In the genomic region with DNA sequence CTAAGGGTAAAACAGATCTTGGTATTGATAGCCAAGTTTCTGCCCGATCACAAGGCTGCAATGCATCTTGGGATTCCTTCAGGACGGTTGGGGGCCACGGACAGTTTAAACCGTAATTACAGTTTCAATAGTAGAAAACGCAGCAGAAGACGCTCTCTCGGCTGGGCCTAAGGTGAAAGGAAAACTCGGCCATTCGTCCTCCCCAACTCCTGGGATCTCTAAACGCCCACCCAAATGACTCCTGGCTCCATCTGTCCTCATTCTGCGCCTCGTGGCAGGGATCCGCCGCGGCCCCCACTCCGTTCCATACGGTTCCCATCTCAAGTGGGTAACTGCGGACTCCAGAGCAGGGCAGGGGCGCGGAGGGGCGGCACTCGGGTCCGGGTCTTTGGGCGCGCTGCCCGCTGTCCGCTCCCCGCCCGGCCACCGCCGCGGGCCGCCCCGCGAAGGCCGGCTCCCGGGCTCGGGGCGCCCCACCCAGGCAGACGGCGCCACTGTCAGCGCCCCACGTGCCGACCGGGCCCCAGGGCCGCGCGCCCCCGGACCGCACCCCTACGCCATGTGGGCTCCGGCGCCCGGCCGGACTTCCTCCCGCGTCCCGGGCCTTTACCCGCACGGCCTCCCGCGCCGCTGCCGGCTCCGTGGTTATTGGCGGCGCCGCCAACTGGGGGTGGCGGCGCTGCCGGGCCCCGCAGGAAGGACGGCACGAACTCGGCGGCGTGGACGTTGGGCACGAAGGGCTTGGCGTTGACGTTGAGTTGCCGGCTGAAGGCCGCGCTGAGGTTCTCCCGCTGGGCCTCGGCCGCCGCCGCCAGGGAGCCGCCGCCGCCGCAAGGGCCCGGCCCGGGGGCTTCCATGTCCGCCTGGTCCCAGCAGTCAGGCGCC, we compare ENCODE assay signal across 8 cellular contexts. TPM values are rescaled to one million over a fixed set of nuclear protein-coding genes. Genes with fewer than 3 reads are reported as not detected.
DNase-seq lines count a peak whose midpoint lies in the region; ATAC-seq and TF ChIP-seq lines count a peak whose summit lies in the region.

No MANE protein-coding gene starts in this region.

- TF ChIP-seq POLR2A in thyroid gland (IDR thresholded peaks at IDR 0.05): no peak

- H3K4me1 ChIP-seq in thyroid gland: peaks cover 33 to 35% of the 10 kb centered on the region in 2 donors

- ATAC-seq in HG02840 (IDR thresholded peaks at IDR 0.05; ENCODE audit: low FRiP score, unreplicated experiment): peak; percentile 32

- H3K4me3 ChIP-seq in fibroblast of villous mesenchyme (ENCODE audit: low read depth, low read length) (peak overlapping the region; percentile 94), thyroid gland (replicated peaks in 1 of 3) (peak overlapping the region; percentile 59 to 99 (median 77))

- peaks cover 2% of the 10 kb centered on the region for H3K36me3 Mint-ChIP-seq in neural crest cell (ENCODE audit: low read depth)

- peak overlapping the region; percentile 96 for H3K27ac Mint-ChIP-seq in neural crest cell (ENCODE audit: unreplicated experiment)

- intact Hi-C loops in thyroid gland (cut with DNase I): loop anchor here (5.0 kb wide), 1 partner anchor 63 kb away; a partner anchor contains a TSS

- DNase-seq in NCI-H2196 (lab: John Stamatoyannopoulos, UW; ENCODE audit: unreplicated experiment): peak; percentile 18
- no peak for DNase-seq in NCI-H2196 treated with DMSO at 0.1 percent for 48 hours (lab: John Stamatoyannopoulos, UW; ENCODE audit: unreplicated experiment)
- peak; percentile 72 for DNase-seq in NCI-H69 (lab: John Stamatoyannopoulos, UW)
- peak; percentile 18 for DNase-seq in activated effector memory CD4-positive, alpha-beta T cell treated with Interleukin-2 at 50 U/mL for 16 hours
- DNase-seq in fibroblast of villous mesenchyme (ENCODE audit: low read depth): peak; percentile 47
- DNase-seq in neural crest cell (ENCODE audit: low read depth, low spot score): peak; percentile 8
- DNase-seq in thyroid gland: peak; percentile 42 to 45

- H3K4me1 Mint-ChIP-seq in neural crest cell: peaks cover 47% of the 10 kb centered on the region

- no peaks in the 10 kb centered on the region for H3K9me3 ChIP-seq in thyroid gland

- no peaks in the 10 kb centered on the region for H3K36me3 ChIP-seq in thyroid gland

- TF ChIP-seq CTCF in fibroblast of villous mesenchyme (IDR thresholded peaks at IDR 0.05; ENCODE audit: insufficient read depth, low read depth, low read length): no peak
- peak; percentile 31 for TF ChIP-seq CTCF in neural crest cell (conservative IDR thresholded peaks at IDR 0.05)
- TF ChIP-seq CTCF in thyroid gland (IDR thresholded peaks at IDR 0.05): peak in 1 of 6 experiments; percentile 13

- H3K9me3 Mint-ChIP-seq in neural crest cell: no peaks in the 10 kb centered on the region

- peaks cover 14% of the 10 kb centered on the region for H3K27me3 Mint-ChIP-seq in neural crest cell (ENCODE audit: low read depth)

- 0 to 1% methylated on average over 17 to 35 of the region's 97 CpGs for WGBS in thyroid gland, 2 donors

- peak overlapping the region; percentile 97 for H3K4me3 Mint-ChIP-seq in neural crest cell

- H3K27me3 ChIP-seq in thyroid gland: no peaks in the 10 kb centered on the region

- peak overlapping the region; percentile 85 to 92 (median 88) for H3K27ac ChIP-seq in thyroid gland

RNA-seq across cellular contexts. Expression of a gene that starts 0.8 kb away (rescaled TPM):
- total RNA-seq in fibroblast of villous mesenchyme (104 and 170 TPM in 2 replicates), neural crest cell (126 and 127 TPM in 2 replicates), thyroid gland (100 to 1,000 TPM in 1 of 4 donors, 10 to 100 TPM in 3; 71.9 to 106 (median 86.6) TPM)

RNA-seq across cellular contexts. Expression of a gene that starts 26.8 kb away (rescaled TPM):
- total RNA-seq in fibroblast of villous mesenchyme (2.2 and 2.3 TPM in 2 replicates), neural crest cell (10.1 and 12.4 TPM in 2 replicates), thyroid gland (10 to 100 TPM in 1 of 4 donors, 1 to 10 TPM in 3; 5.9 to 34.4 (median 9.7) TPM)

RNA-seq across cellular contexts. Expression of a gene that starts 50.0 kb away (rescaled TPM):
- not detected in 2 replicates for total RNA-seq in fibroblast of villous mesenchyme
- total RNA-seq in neural crest cell: not detected in 2 replicates
- total RNA-seq in thyroid gland: under 1 TPM in 1 of 4 donors, not detected in 3; 0.67 TPM
